10 cellular contexts compared by ENCODE assay signal in the genomic region with DNA sequence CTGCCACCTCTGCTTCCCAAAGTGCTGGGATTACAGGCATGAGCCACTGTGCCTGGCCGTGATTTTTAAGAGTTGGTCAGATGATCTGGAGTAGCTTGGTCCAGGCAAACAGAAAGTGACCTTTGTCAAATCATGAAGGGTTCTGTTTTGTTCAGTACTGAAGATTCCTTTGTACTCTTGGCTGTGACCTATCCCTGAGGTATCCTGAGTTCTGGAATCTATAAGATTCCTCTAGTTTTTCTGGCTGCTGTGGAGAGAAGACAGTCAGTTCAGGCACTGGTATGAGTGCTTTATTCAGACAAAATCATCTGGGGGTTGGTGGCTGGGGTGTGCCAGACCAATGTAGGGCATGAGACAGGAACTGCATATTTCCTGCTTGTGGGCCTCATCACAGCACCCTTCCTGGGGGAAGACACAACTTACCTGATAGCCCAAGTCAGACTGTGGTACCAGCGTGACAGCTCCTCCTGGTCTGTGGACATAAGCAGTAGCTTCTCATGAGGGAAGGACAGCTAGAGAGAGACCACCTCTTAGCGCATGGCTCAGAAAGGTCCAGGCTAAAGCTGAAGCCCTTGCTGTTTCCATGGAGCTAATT. TPM values are rescaled to one million over a fixed set of nuclear protein-coding genes. Genes with fewer than 3 reads are reported as not detected.
A peak's percentile ranks its signal among the peaks of the same experiment; 100 is the strongest.
DNase-seq lines count a peak whose midpoint lies in the region; ATAC-seq and TF ChIP-seq lines count a peak whose summit lies in the region.
"Had no signal": no experiment of that assay in that cellular context is flagged by ENCODE, and none has a peak within 500 bp of the region (broad histone marks: within the 10 kb centered on the region; RNA-seq: fewer than 3 reads in every experiment).

No MANE protein-coding gene starts in this region.

- no peak for TF ChIP-seq POLR2A in HCT116 (IDR thresholded peaks at IDR 0.05; ENCODE audit: borderline replicate concordance, extremely low read depth, insufficient read depth, insufficient read length)

- H3K36me3 ChIP-seq in HCT116 (ENCODE audit: control insufficient read depth in 1 of 2, insufficient read depth in 2 of 2, low read length in 2 of 2) (peaks cover 6 to 27% of the 10 kb centered on the region in 2 experiments; a peak in 3 of 4 replicates), endodermal cell (ENCODE audit: control insufficient read depth, insufficient read depth, low read length) (peaks cover 26% of the 10 kb centered on the region), smooth muscle cell (ENCODE audit: low read depth) (no peaks in the 10 kb centered on the region)

- H3K9me3 ChIP-seq in HCT116 (ENCODE audit: control insufficient read depth in 1 of 2, insufficient read depth in 1 of 2, low read depth in 1 of 2, low read length in 2 of 2), result no peaks in the 10 kb centered on the region
- no peaks in the 10 kb centered on the region for H3K9me3 ChIP-seq in endodermal cell (ENCODE audit: control insufficient read depth, low read length)
- no peaks in the 10 kb centered on the region for H3K9me3 ChIP-seq in smooth muscle cell (replicated peaks; ENCODE audit: low read depth)

- POLR2A ChIA-PET in HCT116 (lab: Charles Lee), result interaction anchor here (1.5 to 1.6 kb wide), 2 partner anchors 58 to 70 kb away, joined by 4 to 10 read pairs; a partner anchor contains a TSS

- RAD21 ChIA-PET in HCT116 (lab: Charles Lee; ENCODE audit: low non-redundant PET in 1 of 2, low total read pairs in 2 of 2, uncharacterized antibody in 2 of 2, unreplicated experiment in 2 of 2), result no interaction called here

- H3K9me3 Mint-ChIP-seq in endodermal cell, result no peaks in the 10 kb centered on the region

- CTCF ChIA-PET in HCT116 (lab: Charles Lee), result interaction anchor here (0.8 to 3.2 kb wide), 9 partner anchors 8 to 220 kb away, joined by 3 to 33 read pairs (median 5); a partner anchor contains a TSS

- no peak for TF ChIP-seq RAD21 in HCT116 (IDR thresholded peaks at IDR 0.05; ENCODE audit: low read depth)

- H3K27me3 ChIP-seq in HCT116 (ENCODE audit: insufficient read depth, low read length) (no peaks in the 10 kb centered on the region), endodermal cell (ENCODE audit: control insufficient read depth, insufficient read depth, low read length, poor library complexity, severe bottlenecking) (no peaks in the 10 kb centered on the region), smooth muscle cell (ENCODE audit: low read depth) (no peaks in the 10 kb centered on the region)

- H3K27ac Mint-ChIP-seq in endodermal cell, result peak overlapping the region; percentile 58

- H3K27ac ChIP-seq in HCT116 (ENCODE audit: low read depth, low read length), result peak overlapping the region; percentile 33
- no peak overlapping the region for H3K27ac ChIP-seq in endodermal cell (ENCODE audit: low read depth, low read length)
- peak overlapping the region; percentile 29 for H3K27ac ChIP-seq in smooth muscle cell (ENCODE audit: low read depth)

- H3K9me2 ChIP-seq in HCT116 (ENCODE audit: insufficient read depth), result no peaks in the 10 kb centered on the region

- peaks cover 18% of the 10 kb centered on the region for H3K4me1 Mint-ChIP-seq in endodermal cell

- H3K79me2 ChIP-seq in HCT116 (ENCODE audit: insufficient read depth, low read length), result peaks cover 28% of the 10 kb centered on the region; the same call in 1 of the 2 replicates
- peaks cover 5% of the 10 kb centered on the region for H3K79me2 ChIP-seq in smooth muscle cell (ENCODE audit: low read depth)

- intact Hi-C loops in HCT116 (cut with micrococcal nuclease), result no loop called here

- H3K4me2 ChIP-seq in HCT116 (ENCODE audit: low read length) (0 out of 2 replicates have a peak overlapping the region, but pooled peaks have one; percentile 4), smooth muscle cell (no peak overlapping the region)

- no TSS peak for BruUV-seq in HCT116 (replicated peaks; lab: Mats Ljungman, UMichigan)

- no peak for DNase-seq in HCT116 (ENCODE audit: low read depth, low spot score)
- DNase-seq in T-helper 2 cell, result peak in 3 of 5 experiments; percentile 31 to 80 (median 65)
- DNase-seq in endodermal cell, result no peak
- no peak for DNase-seq in smooth muscle cell (lab: John Stamatoyannopoulos, UW; ENCODE audit: unreplicated experiment)
- DNase-seq in stimulated activated CD4-positive, alpha-beta T cell treated with anti-CD3 and anti-CD28 coated beads, Interleukin-4, amount 100 ng/mL, for 1 hour, result no peak
- DNase-seq: activated CD4-positive, CD25-positive, alpha-beta regulatory T cell treated with anti-CD3 and anti-CD28 coated beads, Interleukin-2, amount 50 U/mL, for 72 hours had no signal

- H3K27me3 Mint-ChIP-seq in endodermal cell (ENCODE audit: insufficient read depth), result peaks cover 6% of the 10 kb centered on the region

- H3K4me1 ChIP-seq in HCT116 (ENCODE audit: control insufficient read depth in 1 of 2, insufficient read depth in 2 of 2, low read length in 2 of 2), result peaks cover 24 to 65% of the 10 kb centered on the region in 2 experiments; a peak in 3 of 4 replicates
- peaks cover 5% of the 10 kb centered on the region for H3K4me1 ChIP-seq in endodermal cell (ENCODE audit: control insufficient read depth, insufficient read depth, low read length)
- peaks cover 15% of the 10 kb centered on the region for H3K4me1 ChIP-seq in smooth muscle cell (ENCODE audit: low read depth)

- H3K9ac ChIP-seq in HCT116 (ENCODE audit: low read length) (no peak overlapping the region), endodermal cell (ENCODE audit: extremely low read depth, low read length, poor library complexity, severe bottlenecking) (no peak overlapping the region), smooth muscle cell (ENCODE audit: low read depth) (no peak overlapping the region)

- ATAC-seq in HCT116, result no peak
- ATAC-seq in GM18517 (IDR thresholded peaks at IDR 0.05; ENCODE audit: unreplicated experiment), result no peak
- no peak for ATAC-seq in GM19455 (IDR thresholded peaks at IDR 0.05; ENCODE audit: unreplicated experiment)

- H4K20me1 ChIP-seq in HCT116 (ENCODE audit: insufficient read depth) (no peaks in the 10 kb centered on the region), smooth muscle cell (ENCODE audit: low read depth) (no peaks in the 10 kb centered on the region)

- WGBS in endodermal cell (ENCODE audit: insufficient coverage in 1 of 2, insufficient read length in 1 of 2), 2 experiments, result 89 to 93% methylated on average over 3 of the region's 3 CpGs
- WGBS in smooth muscle cell (ENCODE audit: low lambda C conversion rate), result 73% methylated on average over 3 of the region's 3 CpGs

- H3F3A ChIP-seq in smooth muscle cell (ENCODE audit: low read depth), result no peaks in the 10 kb centered on the region

- no peak overlapping the region for H2AFZ ChIP-seq in HCT116 (ENCODE audit: low read depth, low read length, poor library complexity, severe bottlenecking)
- no peak overlapping the region for H2AFZ ChIP-seq in smooth muscle cell (ENCODE audit: low read depth)

- peaks cover 27% of the 10 kb centered on the region for H3K36me3 Mint-ChIP-seq in endodermal cell (ENCODE audit: low read depth)

- TF ChIP-seq CTCF in HCT116 (IDR thresholded peaks at IDR 0.05 in 2 of 3, conservative IDR thresholded peaks at IDR 0.05 in 1 of 3; ENCODE audit: borderline replicate concordance in 1 of 3, insufficient read depth in 1 of 3, low read depth in 2 of 3, low read length in 2 of 3) (no peak), endodermal cell (conservative IDR thresholded peaks at IDR 0.05) (no peak), smooth muscle cell (IDR thresholded peaks at IDR 0.05; ENCODE audit: borderline replicate concordance, insufficient read depth, poor library complexity, severe bottlenecking) (no peak)

- no peak overlapping the region for H3K4me3 Mint-ChIP-seq in endodermal cell

- H3K4me3 ChIP-seq in HCT116 (replicated peaks in 1 of 2; ENCODE audit: low read depth in 1 of 2, low read length in 2 of 2) (no peak overlapping the region), endodermal cell (ENCODE audit: low read length) (no peak overlapping the region), smooth muscle cell (no peak overlapping the region)

TF ChIP-seq in HCT116, 20 proteins besides CTCF, POLR2A, EP300 and RAD21 (continues in another document):
- no peak for TF ChIP-seq EZH2 (IDR thresholded peaks at IDR 0.05)

RNA-seq across cellular contexts. Expression of a gene that starts 3.1 kb away (rescaled TPM):
- total RNA-seq in HCT116 (2021; ENCODE audit: unreplicated experiment) (29.8 TPM), endodermal cell (10 to 100 TPM; 22.1 to 36.4 TPM), smooth muscle cell (0.49 and 2.1 TPM in 2 replicates)
- polyA plus RNA-seq in HCT116 (2012), result 18.1 and 23.4 TPM in 2 replicates
- 30.4 TPM for polyA plus RNA-seq in endodermal cell (2013, experiment 1 of 2)
- 25.1 TPM for polyA plus RNA-seq in endodermal cell (2013, experiment 2 of 2)
- 1.9 and 2.9 TPM in 2 replicates for polyA plus RNA-seq in smooth muscle cell

RNA-seq across cellular contexts. Expression of a gene that starts 3.8 kb away (rescaled TPM):
- total RNA-seq in HCT116 (2021; ENCODE audit: unreplicated experiment) (11.1 TPM), endodermal cell (10 to 100 TPM; 10.6 to 15.3 TPM), smooth muscle cell (9.8 and 19.6 TPM in 2 replicates)
- polyA plus RNA-seq in HCT116 (2012), result 10.3 and 11.1 TPM in 2 replicates
- 14.7 TPM for polyA plus RNA-seq in endodermal cell (2013, experiment 1 of 2)
- polyA plus RNA-seq in endodermal cell (2013, experiment 2 of 2), result 17.7 TPM
- polyA plus RNA-seq in smooth muscle cell, result 35.5 and 37.1 TPM in 2 replicates

RNA-seq across cellular contexts. Expression of a gene that starts 4.0 kb away (rescaled TPM):
- total RNA-seq in HCT116 (2021; ENCODE audit: unreplicated experiment), result 30,969 TPM
- polyA plus RNA-seq in HCT116 (2012), result 23.0 and 89.1 TPM in 2 replicates
- over 10,000 TPM; 17,358 to 20,060 TPM for total RNA-seq in endodermal cell
- 4,324 TPM for polyA plus RNA-seq in endodermal cell (2013, experiment 1 of 2)
- 7,111 TPM for polyA plus RNA-seq in endodermal cell (2013, experiment 2 of 2)
- 10,156 and 21,067 TPM in 2 replicates for total RNA-seq in smooth muscle cell
- polyA plus RNA-seq in smooth muscle cell, result not detected in 2 replicates
- polyA plus RNA-seq: endothelial cell of umbilical vein had no signal

RNA-seq across cellular contexts. Expression of a gene that starts 11.1 kb away (rescaled TPM):
- total RNA-seq in HCT116 (2021; ENCODE audit: unreplicated experiment) (not detected), endodermal cell (under 1 TPM in 1 of 2 donors, not detected in 1; 0.22 TPM), smooth muscle cell (not detected in 2 replicates)
- polyA plus RNA-seq in HCT116 (2012), result not detected in 2 replicates
- 0.32 TPM for polyA plus RNA-seq in endodermal cell (2013, experiment 1 of 2)
- not detected for polyA plus RNA-seq in endodermal cell (2013, experiment 2 of 2)
- polyA plus RNA-seq in smooth muscle cell, result not detected in 2 replicates
- total RNA-seq: endothelial cell of umbilical vein, lower leg skin had no signal
- polyA plus RNA-seq: endothelial cell of umbilical vein had no signal

RNA-seq across cellular contexts. Expression of a gene that starts 11.9 kb away (rescaled TPM):
- 8.5 TPM for total RNA-seq in HCT116 (2021; ENCODE audit: unreplicated experiment)
- 27.6 and 29.4 TPM in 2 replicates for polyA plus RNA-seq in HCT116 (2012)
- 1 to 10 TPM; 1.8 to 3.6 TPM for total RNA-seq in endodermal cell
- polyA plus RNA-seq in endodermal cell (2013, experiment 1 of 2), result 1.6 TPM
- 0.33 TPM for polyA plus RNA-seq in endodermal cell (2013, experiment 2 of 2)
- total RNA-seq in smooth muscle cell, result 1.7 and 4.6 TPM in 2 replicates
- polyA plus RNA-seq in smooth muscle cell, result 5.9 TPM in 1 of 2 replicates, not detected in the other
- total RNA-seq: endothelial cell of umbilical vein had no signal

Comparison
In these comparisons a context has a peak if more than half of its experiments do, and no peak if none do; other contexts are left out.
1. DNase-seq: peak in T-helper 2 cell (3 of 5); none in HCT116 (single experiment), endodermal cell (single experiment), smooth muscle cell (single experiment) and stimulated activated CD4-positive, alpha-beta T cell treated with anti-CD3 and anti-CD28 coated beads, Interleukin-4, amount 100 ng/mL, for 1 hour (single experiment).